17 cellular contexts compared by ENCODE assay signal in genomic region chr2:236682651-236683422, GRCh38.
A peak's percentile ranks its signal among the peaks of the same experiment; 100 is the strongest.
DNase-seq lines count a peak whose midpoint lies in the region; ATAC-seq, FAIRE-seq and TF ChIP-seq lines count a peak whose summit lies in the region.
"Had no signal": no experiment of that assay in that cellular context is flagged by ENCODE, and none has a peak within 500 bp of the region (broad histone marks: within the 10 kb centered on the region; RNA-seq: fewer than 3 reads in every experiment).

No MANE protein-coding gene starts in this region.

- no peak for TF ChIP-seq RAD21 in HepG2 (CRISPR knock-in tag; IDR thresholded peaks at IDR 0.05)

- in situ Hi-C loops in HepG2 (cut with HindIII; ENCODE audit: extremely low pct_ligation_motif_present, low pct_unique_long_range_greater_than_20kb), result no loop called here
- in situ Hi-C loops in transverse colon (cut with MboI; ENCODE audit: low pct_ligation_motif_present in 1 of 4, low pct_unique_long_range_greater_than_20kb in 1 of 4, low sequenced_read_pairs in 3 of 4), result no loop called here

- H3K79me2 ChIP-seq in HepG2 (ENCODE audit: insufficient read depth, low read length), result no peaks in the 10 kb centered on the region

- POLR2A ChIA-PET in HepG2 (lab: Yijun Ruan, JAX), result no interaction called here

- 20% methylated on average over 9 of the region's 12 CpGs for WGBS in HepG2 (ENCODE audit: low lambda C conversion rate)
- WGBS in thyroid gland, 2 donors, result 77 to 81% methylated on average over 12 of the region's 12 CpGs
- WGBS in transverse colon (ENCODE audit: low coverage in 1 of 2), 2 donors, result 71 to 75% methylated on average over 3 to 11 of the region's 12 CpGs
- WGBS in esophagus muscularis mucosa, result 86% methylated on average over 12 of the region's 12 CpGs

- TF ChIP-seq EP300 in HepG2 (IDR thresholded peaks at IDR 0.05; ENCODE audit: low read depth in 2 of 2, low read length in 2 of 2) (no peak), HepG2 (CRISPR knock-in tag; IDR thresholded peaks at IDR 0.05; ENCODE audit: borderline replicate concordance) (no peak), transverse colon (IDR thresholded peaks at IDR 0.05; ENCODE audit: low read depth) (no peak), esophagus muscularis mucosa (IDR thresholded peaks at IDR 0.05) (no peak)

- no peak overlapping the region for H3K4me2 ChIP-seq in HepG2 (ENCODE audit: low read depth, low read length)

- no peak overlapping the region for H2AFZ ChIP-seq in HepG2 (ENCODE audit: low read length)

- TF ChIP-seq CTCF in HepG2 (CRISPR knock-in tag; IDR thresholded peaks at IDR 0.05), result no peak
- TF ChIP-seq CTCF in thyroid gland (IDR thresholded peaks at IDR 0.05), result no peak
- TF ChIP-seq CTCF in transverse colon (IDR thresholded peaks at IDR 0.05), result no peak
- no peak for TF ChIP-seq CTCF in esophagus muscularis mucosa (IDR thresholded peaks at IDR 0.05)

- H3K27ac ChIP-seq in HepG2 (ENCODE audit: extremely low read length, insufficient read depth, low read length), result no peak overlapping the region
- peak overlapping the region; percentile 19 to 37 (median 31) for H3K27ac ChIP-seq in thyroid gland
- H3K27ac ChIP-seq in transverse colon, result no peak overlapping the region
- H3K27ac ChIP-seq in esophagus muscularis mucosa (replicated peaks in 1 of 4), result no peak overlapping the region
- H3K27ac ChIP-seq: foreskin keratinocyte, right lobe of liver had no signal

- intact Hi-C loops in HepG2 (cut with micrococcal nuclease; ENCODE audit: unreplicated experiment) (no loop called here), thyroid gland (cut with DNase I) (no loop called here), transverse colon (cut with DNase I; ENCODE audit: low total_unique reads) (no loop called here), esophagus muscularis mucosa (cut with DNase I) (no loop called here)

- no peaks in the 10 kb centered on the region for H4K20me1 ChIP-seq in HepG2 (ENCODE audit: insufficient read depth, low read length)

- CTCF ChIA-PET in HepG2 (lab: Yijun Ruan, JAX; ENCODE audit: low intra/inter-chr PET ratio, low total read pairs), result no interaction called here

- no peak for TF ChIP-seq POLR2A in HepG2 (IDR thresholded peaks at IDR 0.05; ENCODE audit: insufficient read depth in 1 of 2, low read depth in 2 of 2, low read length in 2 of 2)
- TF ChIP-seq POLR2A in thyroid gland (IDR thresholded peaks at IDR 0.05), result no peak
- no peak for TF ChIP-seq POLR2A in transverse colon (IDR thresholded peaks at IDR 0.05)
- no peak for TF ChIP-seq POLR2A in esophagus muscularis mucosa (IDR thresholded peaks at IDR 0.05; ENCODE audit: low read depth)

- H3K4me3 ChIP-seq in HepG2 (replicated peaks in 1 of 3; ENCODE audit: insufficient read depth in 1 of 3, low read depth in 2 of 3, low read length in 3 of 3) (no peak overlapping the region), thyroid gland (replicated peaks in 1 of 3) (no peak overlapping the region), transverse colon (no peak overlapping the region), esophagus muscularis mucosa (no peak overlapping the region)
- H3K4me3 ChIP-seq: right lobe of liver had no signal

- DNase-seq in HT1080 (ENCODE audit: low read depth) (peak; percentile 9), astrocyte of the hippocampus (ENCODE audit: low read depth, low spot score) (peak; percentile 25), HepG2 (ENCODE audit: low spot score) (no peak), thyroid gland (peak; percentile 50 to 70), transverse colon (no peak), esophagus muscularis mucosa (ENCODE audit: extremely low spot score) (no peak)
- DNase-seq in activated T-cell treated with anti-CD3 and anti-CD28 coated beads, Interleukin-2, amount 50 U/mL, for 1 hour, result no peak
- DNase-seq: activated CD4-positive, alpha-beta T cell treated with anti-CD3 and anti-CD28 coated beads for 48 hours; activated naive CD4-positive, alpha-beta T cell treated with Interleukin-2 at 50 U/mL for 16 hours; NCI-H1436 treated with DMSO at 0.1 percent for 48 hours; NCI-H2171 treated with DMSO at 0.1 percent for 48 hours; nucleus accumbens; right lobe of liver; stimulated activated naive CD8-positive, alpha-beta T cell treated with anti-CD3 and anti-CD28 coated beads, Interleukin-15, amount 100 ng/mL, for 72 hours had no signal

- H3K9me3 ChIP-seq in HepG2 (ENCODE audit: low read length) (no peaks in the 10 kb centered on the region), thyroid gland (no peaks in the 10 kb centered on the region), transverse colon (no peaks in the 10 kb centered on the region), esophagus muscularis mucosa (no peaks in the 10 kb centered on the region)
- H3K9me3 ChIP-seq: right lobe of liver had no signal

- ATAC-seq in HepG2, result no peak
- ATAC-seq: foreskin keratinocyte; SK-N-SH treated with all-trans-retinoic acid at 6 μM for 48 hours; stimulated activated naive CD8-positive, alpha-beta T cell treated with anti-CD3 and anti-CD28 coated beads, Interleukin-15, amount 100 ng/mL, for 72 hours had no signal

- H3K27me3 ChIP-seq in HepG2 (ENCODE audit: control insufficient read depth in 1 of 2, insufficient read depth in 2 of 2, low read length in 2 of 2) (peaks cover 0 to 7% of the 10 kb centered on the region in 2 experiments; a peak in 1 of 5 replicates), thyroid gland (no peaks in the 10 kb centered on the region), transverse colon (no peaks in the 10 kb centered on the region), esophagus muscularis mucosa (no peaks in the 10 kb centered on the region)
- H3K27me3 ChIP-seq: foreskin keratinocyte, right lobe of liver had no signal

- FAIRE-seq in HepG2 (lab: Jason Lieb, UNC), result no peak
- FAIRE-seq: colon had no signal

- H3K9ac ChIP-seq in HepG2 (ENCODE audit: insufficient read depth, low read depth, low read length), result no peak overlapping the region

- BruUV-seq in HepG2 (replicated peaks; lab: Mats Ljungman, UMichigan), result no TSS peak

- H3K36me3 ChIP-seq in HepG2 (replicated peaks in 1 of 2; ENCODE audit: control insufficient read depth in 1 of 2, insufficient read depth in 2 of 2, low read length in 2 of 2), result no peaks in the 10 kb centered on the region
- H3K36me3 ChIP-seq in thyroid gland, result no peaks in the 10 kb centered on the region
- no peaks in the 10 kb centered on the region for H3K36me3 ChIP-seq in transverse colon
- no peaks in the 10 kb centered on the region for H3K36me3 ChIP-seq in esophagus muscularis mucosa
- H3K36me3 ChIP-seq: right lobe of liver had no signal

- H3K4me1 ChIP-seq in HepG2 (ENCODE audit: insufficient read depth, low read length) (no peaks in the 10 kb centered on the region), thyroid gland (peaks cover 11 to 27% of the 10 kb centered on the region in 2 donors), transverse colon (no peaks in the 10 kb centered on the region), esophagus muscularis mucosa (peaks cover 0 to 5% (median 5%) of the 10 kb centered on the region in 4 donors)
- H3K4me1 ChIP-seq: right lobe of liver had no signal

TF ChIP-seq in HepG2, 621 proteins besides CTCF, POLR2A, EP300 and RAD21:
- TF ChIP-seq U2AF2 (IDR thresholded peaks at IDR 0.05; ENCODE audit: low read depth, low read length), result no peak
- TF ChIP-seq ZFY (CRISPR knock-in tag; IDR thresholded peaks at IDR 0.05), result no peak
- peak; percentile 59 to 61 for TF ChIP-seq MAFK (conservative IDR thresholded peaks at IDR 0.05 in 1 of 2, IDR thresholded peaks at IDR 0.05 in 1 of 2; ENCODE audit: low read length in 2 of 2)
- 0 out of 2 replicates have a peak, but pooled peaks have one; percentile 38 for TF ChIP-seq MAFF (IDR thresholded peaks at IDR 0.05; ENCODE audit: low read depth, low read length)
- peak; percentile 39; the same call in 1 of the 2 replicates for TF ChIP-seq NFE2L2 (IDR thresholded peaks at IDR 0.05; ENCODE audit: low read length)
- TF ChIP-seq ZNF17 (CRISPR knock-in tag; IDR thresholded peaks at IDR 0.05), result no peak
- no peak for TF ChIP-seq ZNF44 (CRISPR knock-in tag; IDR thresholded peaks at IDR 0.05)
- no peak for TF ChIP-seq GFI1 (CRISPR knock-in tag; IDR thresholded peaks at IDR 0.05; ENCODE audit: borderline replicate concordance)
- TF ChIP-seq ERF (CRISPR knock-in tag; IDR thresholded peaks at IDR 0.05), result no peak

Comparison
In these comparisons a context has a peak if more than half of its experiments do, and no peak if none do; other contexts are left out.
1. DNase-seq: peak in HT1080 (single experiment), astrocyte of the hippocampus (single experiment) and thyroid gland (2 of 2); none in HepG2 (single experiment), transverse colon (single experiment), activated T-cell treated with anti-CD3 and anti-CD28 coated beads, Interleukin-2, amount 50 U/mL, for 1 hour (single experiment) and esophagus muscularis mucosa (single experiment).
2. H3K27ac ChIP-seq: peak in thyroid gland (3 of 3); none in HepG2 (single experiment), transverse colon (0 of 4) and esophagus muscularis mucosa (0 of 4).